25 cellular contexts compared by ENCODE assay signal in genomic region chr21:37117204-37117603, GRCh38. TPM values are rescaled to one million over a fixed set of nuclear protein-coding genes. Genes with fewer than 3 reads are reported as not detected.
A peak's percentile ranks its signal among the peaks of the same experiment; 100 is the strongest.
DNase-seq lines count a peak whose midpoint lies in the region; ATAC-seq, FAIRE-seq and TF ChIP-seq lines count a peak whose summit lies in the region.
"Had no signal": no experiment of that assay in that cellular context is flagged by ENCODE, and none has a peak within 500 bp of the region (broad histone marks: within the 10 kb centered on the region; RNA-seq: fewer than 3 reads in every experiment).

No MANE protein-coding gene starts in this region.

- H3K4me1 ChIP-seq in PC-3 (ENCODE audit: insufficient read depth, low read length): peaks cover 21% of the 10 kb centered on the region
- H3K4me1 ChIP-seq in pancreas: peaks cover 0 to 24% (median 7%) of the 10 kb centered on the region in 3 donors
- H3K4me1 ChIP-seq in kidney (ENCODE audit: control insufficient read depth in 1 of 2, insufficient read depth in 1 of 2, low read depth in 1 of 2, low read length in 2 of 2): no peaks in the 10 kb centered on the region
- H3K4me1 ChIP-seq: BE2C; BLaER1 treated with 17β-estradiol and CSF1 and Interleukin-3, amounts not matched to agents 10 nM and 100 nM had no signal

- ATAC-seq in PC-3: peak; percentile 74
- ATAC-seq in pancreas: peak; percentile 44 to 79 (median 68)
- ATAC-seq: A549 had no signal

- peaks cover 28% of the 10 kb centered on the region for H3K4me1 Mint-ChIP-seq in activated naive CD4-positive, alpha-beta T cell treated with anti-CD3 and anti-CD28 coated beads, Interleukin-2, amount 50 U/mL, for 24 hours
- H3K4me1 Mint-ChIP-seq: CD14-positive monocyte had no signal

- no TSS peak for BruUV-seq in PC-3 (replicated peaks; lab: Mats Ljungman, UMichigan)

- no peak overlapping the region for H3K9ac ChIP-seq in PC-3 (ENCODE audit: low read length)
- H3K9ac ChIP-seq in kidney (ENCODE audit: low read length in 2 of 2): no peak overlapping the region
- H3K9ac ChIP-seq: BLaER1 treated with 17β-estradiol and CSF1 and Interleukin-3, amounts not matched to agents 10 nM and 100 nM; GM23248 had no signal

- peak overlapping the region; percentile 42; the same call in 1 of the 2 replicates for H3K4me2 ChIP-seq in PC-3 (ENCODE audit: low read length)
- H3K4me2 ChIP-seq: A549; BLaER1 treated with 17β-estradiol and CSF1 and Interleukin-3, amounts not matched to agents 10 nM and 100 nM had no signal

- no peaks in the 10 kb centered on the region for H3F3A ChIP-seq in PC-3 (ENCODE audit: low read length, unreplicated experiment)

- no peaks in the 10 kb centered on the region for H4K20me1 ChIP-seq in PC-3 (ENCODE audit: low read length)

- no peaks in the 10 kb centered on the region for H3K27me3 ChIP-seq in PC-3 (ENCODE audit: low read length)
- H3K27me3 ChIP-seq in pancreas: no peaks in the 10 kb centered on the region
- no peaks in the 10 kb centered on the region for H3K27me3 ChIP-seq in MG63
- H3K27me3 ChIP-seq: BE2C; BLaER1 treated with 17β-estradiol and CSF1 and Interleukin-3, amounts not matched to agents 10 nM and 100 nM had no signal

- peaks cover 7% of the 10 kb centered on the region for H3K79me2 ChIP-seq in PC-3 (ENCODE audit: low read length)

- H3K4me3 Mint-ChIP-seq in activated naive CD4-positive, alpha-beta T cell treated with anti-CD3 and anti-CD28 coated beads, Interleukin-2, amount 50 U/mL, for 24 hours: no peak overlapping the region
- H3K4me3 Mint-ChIP-seq: CD14-positive monocyte; CD4-positive, alpha-beta T cell; CD8-positive, alpha-beta memory T cell had no signal

- no peak overlapping the region for H2AFZ ChIP-seq in PC-3 (ENCODE audit: low read length)
- H2AFZ ChIP-seq: GM23248 had no signal

- H3K36me3 Mint-ChIP-seq in activated naive CD4-positive, alpha-beta T cell treated with anti-CD3 and anti-CD28 coated beads, Interleukin-2, amount 50 U/mL, for 24 hours: peaks cover 13% of the 10 kb centered on the region

- H3K9me3 ChIP-seq in PC-3 (ENCODE audit: low read length): no peaks in the 10 kb centered on the region
- H3K9me3 ChIP-seq in pancreas: no peaks in the 10 kb centered on the region
- H3K9me3 ChIP-seq in kidney (ENCODE audit: control insufficient read depth in 1 of 2, low read length in 2 of 2): no peaks in the 10 kb centered on the region
- H3K9me3 ChIP-seq in MG63: no peaks in the 10 kb centered on the region
- H3K9me3 ChIP-seq: A549, BE2C had no signal

- H3K36me3 ChIP-seq in PC-3 (ENCODE audit: low read depth, low read length) (peaks cover 11% of the 10 kb centered on the region; the same call in 1 of the 2 replicates), pancreas (no peaks in the 10 kb centered on the region), kidney (ENCODE audit: control insufficient read depth in 1 of 2, insufficient read depth in 2 of 2, low read length in 2 of 2) (no peaks in the 10 kb centered on the region), MG63 (peaks cover 32% of the 10 kb centered on the region)

- no peak for FAIRE-seq in pancreas (lab: Jason Lieb, UNC)
- no peak for FAIRE-seq in kidney (lab: Jason Lieb, UNC)
- FAIRE-seq: A549, D721Med, G401.6, GM19239, H1 had no signal

- CTCF ChIA-PET in PC-3 (lab: Charles Lee): no interaction called here

- H3K27ac ChIP-seq in PC-3 (ENCODE audit: low read length): peak overlapping the region; percentile 40; the same call in 1 of the 2 replicates
- H3K27ac ChIP-seq in pancreas: no peak overlapping the region
- no peak overlapping the region for H3K27ac ChIP-seq in kidney (ENCODE audit: low read depth in 2 of 2, low read length in 2 of 2)
- H3K27ac ChIP-seq: A549; BLaER1 treated with 17β-estradiol and CSF1 and Interleukin-3, amounts not matched to agents 10 nM and 100 nM; GM23248 had no signal

- H3K4me3 ChIP-seq in PC-3 (ENCODE audit: low read length) (no peak overlapping the region), pancreas (no peak overlapping the region), kidney (ENCODE audit: low read length in 2 of 2) (no peak overlapping the region), MG63 (no peak overlapping the region)
- H3K4me3 ChIP-seq: A549; BLaER1 treated with 17β-estradiol and CSF1 and Interleukin-3, amounts not matched to agents 10 nM and 100 nM; GM23248 had no signal

- no peaks in the 10 kb centered on the region for H3K9me3 Mint-ChIP-seq in activated naive CD4-positive, alpha-beta T cell treated with anti-CD3 and anti-CD28 coated beads, Interleukin-2, amount 50 U/mL, for 24 hours
- H3K9me3 Mint-ChIP-seq: CD4-positive, alpha-beta T cell; CD8-positive, alpha-beta memory T cell had no signal

- POLR2A ChIA-PET in PC-3 (lab: Charles Lee; ENCODE audit: unreplicated experiment): no interaction called here

- H3K27me3 Mint-ChIP-seq in activated naive CD4-positive, alpha-beta T cell treated with anti-CD3 and anti-CD28 coated beads, Interleukin-2, amount 50 U/mL, for 24 hours: no peaks in the 10 kb centered on the region
- H3K27me3 Mint-ChIP-seq: CD4-positive, alpha-beta T cell; CD8-positive, alpha-beta memory T cell had no signal

- DNase-seq in activated naive CD4-positive, alpha-beta T cell treated with anti-CD3 and anti-CD28 coated beads, Interleukin-2, amount 50 U/mL, for 16 hours: no peak
- peak; percentile 62 for DNase-seq in PC-3
- DNase-seq in kidney tubule cell (ENCODE audit: low spot score): peak; percentile 25
- no peak for DNase-seq in pancreas
- no peak for DNase-seq in kidney
- DNase-seq in MG63: no peak
- DNase-seq: 8988T; ACHN; AML-193; BE2C; CD4-positive, alpha-beta T cell; CD8-positive, alpha-beta memory T cell; DMS 273 treated with DMSO at 0.1 percent for 48 hours; DND-41; H7; HCEC 1CT had no signal

- TF ChIP-seq CTCF in PC-3 (conservative IDR thresholded peaks at IDR 0.05; ENCODE audit: low read depth, low read length): no peak
- no peak for TF ChIP-seq CTCF in pancreas (IDR thresholded peaks at IDR 0.05)
- no peak for TF ChIP-seq CTCF in kidney (IDR thresholded peaks at IDR 0.05; ENCODE audit: borderline replicate concordance, extremely low read depth, insufficient read depth)

- intact Hi-C loops in PC-3 (cut with micrococcal nuclease) (no loop called here), pancreas (cut with DNase I) (no loop called here), kidney (cut with DNase I) (no loop called here)

- peak overlapping the region; percentile 30 for H3K27ac Mint-ChIP-seq in activated naive CD4-positive, alpha-beta T cell treated with anti-CD3 and anti-CD28 coated beads, Interleukin-2, amount 50 U/mL, for 24 hours
- H3K27ac Mint-ChIP-seq: CD14-positive monocyte; CD4-positive, alpha-beta T cell; CD8-positive, alpha-beta memory T cell had no signal

- H3K9me2 ChIP-seq in PC-3 (replicated peaks; ENCODE audit: low read length): no peaks in the 10 kb centered on the region

RNA-seq across cellular contexts. Expression of gene TTC3, which starts 44.1 kb away (rescaled TPM):
- 121 and 140 TPM in 2 replicates for total RNA-seq in PC-3 (2014; rRNA removed)
- total RNA-seq in pancreas: 100 to 1,000 TPM in 1 of 6 donors, 10 to 100 TPM in 5; 54.5 to 103 (median 70.6) TPM
- 10 to 100 TPM; 24.6 to 45.3 TPM for polyA plus RNA-seq in pancreas
- total RNA-seq in kidney: 102 TPM
- polyA plus RNA-seq in kidney (ENCODE audit: insufficient read depth, low read depth, low replicate concordance): 22.3 TPM
- total RNA-seq in MG63 (2014; rRNA removed; shearing (Covaris generic); ENCODE audit: low replicate concordance): 61.0 and 130 TPM in 2 replicates

RNA-seq across cellular contexts. Expression of gene PIGP, which starts 44.3 kb away (rescaled TPM):
- total RNA-seq in PC-3 (2014; rRNA removed) (17.1 and 20.1 TPM in 2 replicates), pancreas (10 to 100 TPM; 14.8 to 21.2 (median 17.2) TPM), kidney (23.7 TPM)
- polyA plus RNA-seq in pancreas (10 to 100 TPM; 15.5 to 29.3 TPM), kidney (ENCODE audit: insufficient read depth, low read depth, low replicate concordance) (49.2 TPM)
- total RNA-seq in MG63 (2014; rRNA removed; shearing (Covaris generic); ENCODE audit: low replicate concordance): 35.8 and 47.6 TPM in 2 replicates

Comparison
In these comparisons a context has a peak if more than half of its experiments do, and no peak if none do; other contexts are left out.
1. DNase-seq: peak in PC-3 (single experiment) and kidney tubule cell (single experiment); none in activated naive CD4-positive, alpha-beta T cell treated with anti-CD3 and anti-CD28 coated beads, Interleukin-2, amount 50 U/mL, for 16 hours (single experiment), pancreas (0 of 6), kidney (single experiment) and MG63 (single experiment).